13 cellular contexts compared by ENCODE assay signal in the genomic region with DNA sequence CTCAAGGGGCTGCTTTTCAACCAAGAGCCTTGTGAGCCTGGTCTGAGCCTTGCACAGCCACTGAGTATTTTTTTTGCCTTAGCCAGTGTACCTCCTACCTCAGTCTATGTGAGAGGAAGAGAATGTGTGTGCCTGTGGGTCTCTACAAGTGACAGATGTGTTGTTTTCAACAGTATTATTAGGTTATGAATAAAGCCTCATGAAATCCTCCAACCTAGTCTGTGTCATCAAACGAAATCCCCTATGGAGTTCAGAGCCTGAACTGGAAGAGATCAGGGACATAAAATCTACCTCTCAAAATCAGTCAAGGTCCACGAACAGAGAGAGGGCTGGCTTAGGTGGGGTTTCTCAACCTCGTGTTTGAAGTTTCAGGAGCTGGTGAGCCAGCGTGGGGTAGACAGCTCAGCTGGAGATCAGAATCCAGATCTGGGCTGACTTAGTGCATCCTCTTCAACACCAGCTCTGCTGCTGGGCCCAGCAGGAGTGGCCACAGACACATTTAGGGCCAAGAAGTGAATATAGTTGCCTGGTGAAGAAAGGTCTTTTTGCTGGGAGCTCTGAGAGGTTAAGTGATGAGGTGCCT. TPM values are rescaled to one million over a fixed set of nuclear protein-coding genes. Genes with fewer than 3 reads are reported as not detected.
DNase-seq lines count a peak whose midpoint lies in the region; ATAC-seq and TF ChIP-seq lines count a peak whose summit lies in the region.
"Had no signal": no experiment of that assay in that cellular context is flagged by ENCODE, and none has a peak within 500 bp of the region (broad histone marks: within the 10 kb centered on the region; RNA-seq: fewer than 3 reads in every experiment).

No MANE protein-coding gene starts in this region.

- no peak for TF ChIP-seq CTCF in coronary artery (IDR thresholded peaks at IDR 0.05)
- TF ChIP-seq CTCF in Peyer's patch (IDR thresholded peaks at IDR 0.05): no peak

- H3K4me1 ChIP-seq in aorta (ENCODE audit: control insufficient read depth in 1 of 2, insufficient read depth in 2 of 2, low read length in 2 of 2): no peaks in the 10 kb centered on the region
- peaks cover 0 to 8% (median 0%) of the 10 kb centered on the region in 4 donors for H3K4me1 ChIP-seq in Peyer's patch

- no peaks in the 10 kb centered on the region for H3K9me3 Mint-ChIP-seq in activated naive CD4-positive, alpha-beta T cell treated with anti-CD3 and anti-CD28 coated beads for 36 hours
- H3K9me3 Mint-ChIP-seq in activated naive CD8-positive, alpha-beta T cell treated with anti-CD3 and anti-CD28 coated beads for 36 hours: no peaks in the 10 kb centered on the region
- H3K9me3 Mint-ChIP-seq in stimulated activated naive CD8-positive, alpha-beta T cell treated with anti-CD3 and anti-CD28 coated beads, Interleukin-15, amount 100 ng/mL, for 72 hours: no peaks in the 10 kb centered on the region

- H3K9me3 ChIP-seq in aorta (ENCODE audit: control insufficient read depth, low read length): no peaks in the 10 kb centered on the region
- H3K9me3 ChIP-seq in Peyer's patch: no peaks in the 10 kb centered on the region
- H3K9me3 ChIP-seq: ovary had no signal

- H3K4me1 Mint-ChIP-seq in activated naive CD4-positive, alpha-beta T cell treated with anti-CD3 and anti-CD28 coated beads for 36 hours (ENCODE audit: low read depth): peaks cover 11% of the 10 kb centered on the region
- peaks cover 17% of the 10 kb centered on the region for H3K4me1 Mint-ChIP-seq in activated naive CD8-positive, alpha-beta T cell treated with anti-CD3 and anti-CD28 coated beads for 36 hours
- H3K4me1 Mint-ChIP-seq in stimulated activated naive CD8-positive, alpha-beta T cell treated with anti-CD3 and anti-CD28 coated beads, Interleukin-15, amount 100 ng/mL, for 72 hours: peaks cover 15% of the 10 kb centered on the region

- H3K27ac ChIP-seq in coronary artery (peak overlapping the region in 1 of 2 donors; percentile 76), aorta (ENCODE audit: low read depth in 1 of 2, low read length in 2 of 2) (no peak overlapping the region), Peyer's patch (peak overlapping the region in 1 of 4 donors; percentile 25)
- H3K27ac ChIP-seq: ovary had no signal

- peaks cover 0 to 5% of the 10 kb centered on the region in 2 donors for H3K36me3 ChIP-seq in aorta (ENCODE audit: control insufficient read depth in 1 of 2, insufficient read depth in 2 of 2, low read length in 1 of 2)
- peaks cover 0 to 54% (median 0%) of the 10 kb centered on the region in 3 donors for H3K36me3 ChIP-seq in Peyer's patch
- H3K36me3 ChIP-seq: ovary had no signal

- 81 to 85% methylated on average over 4 of the region's 4 CpGs for WGBS in aorta, 2 donors

- TF ChIP-seq POLR2A in Peyer's patch (IDR thresholded peaks at IDR 0.05): no peak

- no peaks in the 10 kb centered on the region for H3K27me3 Mint-ChIP-seq in activated naive CD4-positive, alpha-beta T cell treated with anti-CD3 and anti-CD28 coated beads for 36 hours (ENCODE audit: low read depth)
- no peaks in the 10 kb centered on the region for H3K27me3 Mint-ChIP-seq in activated naive CD8-positive, alpha-beta T cell treated with anti-CD3 and anti-CD28 coated beads for 36 hours
- no peaks in the 10 kb centered on the region for H3K27me3 Mint-ChIP-seq in stimulated activated naive CD8-positive, alpha-beta T cell treated with anti-CD3 and anti-CD28 coated beads, Interleukin-15, amount 100 ng/mL, for 72 hours

- CTCF ChIA-PET in activated naive CD4-positive, alpha-beta T cell treated with anti-CD3 and anti-CD28 coated beads for 36 hours (lab: Charles Lee): interaction anchor here (0.8 to 1.8 kb wide), 2 partner anchors 10 to 28 kb away, joined by 3 to 5 read pairs; no protein-coding TSS in a partner anchor

- no peak for ATAC-seq in stimulated activated naive CD8-positive, alpha-beta T cell treated with anti-CD3 and anti-CD28 coated beads, Interleukin-15, amount 100 ng/mL, for 72 hours
- ATAC-seq in aorta (ENCODE audit: low FRiP score): no peak
- ATAC-seq: K562 had no signal

- H3K4me3 ChIP-seq in coronary artery: no peak overlapping the region
- H3K4me3 ChIP-seq in aorta (ENCODE audit: low read length in 2 of 2): no peak overlapping the region
- H3K4me3 ChIP-seq in Peyer's patch: no peak overlapping the region
- H3K4me3 ChIP-seq: K562, ovary had no signal

- intact Hi-C loops in activated naive CD4-positive, alpha-beta T cell treated with anti-CD3 and anti-CD28 coated beads for 36 hours (cut with micrococcal nuclease): no loop called here
- intact Hi-C loops in aorta (cut with DNase I): no loop called here

- H3K27ac Mint-ChIP-seq in activated naive CD4-positive, alpha-beta T cell treated with anti-CD3 and anti-CD28 coated beads for 36 hours: peak overlapping the region; percentile 63
- H3K27ac Mint-ChIP-seq in activated naive CD8-positive, alpha-beta T cell treated with anti-CD3 and anti-CD28 coated beads for 36 hours: peak overlapping the region; percentile 58
- peak overlapping the region; percentile 28 to 81 for H3K27ac Mint-ChIP-seq in stimulated activated naive CD8-positive, alpha-beta T cell treated with anti-CD3 and anti-CD28 coated beads, Interleukin-15, amount 100 ng/mL, for 72 hours

- no peak overlapping the region for H3K4me3 Mint-ChIP-seq in activated naive CD4-positive, alpha-beta T cell treated with anti-CD3 and anti-CD28 coated beads for 36 hours
- no peak overlapping the region for H3K4me3 Mint-ChIP-seq in activated naive CD8-positive, alpha-beta T cell treated with anti-CD3 and anti-CD28 coated beads for 36 hours
- no peak overlapping the region for H3K4me3 Mint-ChIP-seq in stimulated activated naive CD8-positive, alpha-beta T cell treated with anti-CD3 and anti-CD28 coated beads, Interleukin-15, amount 100 ng/mL, for 72 hours

- H3K36me3 Mint-ChIP-seq in activated naive CD4-positive, alpha-beta T cell treated with anti-CD3 and anti-CD28 coated beads for 36 hours (ENCODE audit: low read depth): no peaks in the 10 kb centered on the region
- H3K36me3 Mint-ChIP-seq in activated naive CD8-positive, alpha-beta T cell treated with anti-CD3 and anti-CD28 coated beads for 36 hours: peaks cover 10% of the 10 kb centered on the region

- DNase-seq in activated naive CD4-positive, alpha-beta T cell treated with anti-CD3 and anti-CD28 coated beads for 36 hours: no peak
- no peak for DNase-seq in activated naive CD4-positive, alpha-beta T cell treated with Interleukin-2 at 50 U/mL for 16 hours
- DNase-seq in activated naive CD8-positive, alpha-beta T cell treated with anti-CD3 and anti-CD28 coated beads for 36 hours: no peak
- DNase-seq in myocyte (ENCODE audit: low read depth) (peak; percentile 55), coronary artery (ENCODE audit: low spot score) (no peak), aorta (no peak), Peyer's patch (no peak)
- no peak for DNase-seq in stimulated activated naive CD8-positive, alpha-beta T cell treated with anti-CD3 and anti-CD28 coated beads, Interleukin-15, amount 100 ng/mL, for 72 hours
- DNase-seq: activated gamma-delta T cell treated with Interleukin-2 at 50 U/mL for 16 hours, NCI-H1436 treated with DMSO at 0.1 percent for 48 hours, OCI-M1, ovary had no signal

- H3K27me3 ChIP-seq in aorta (ENCODE audit: control insufficient read depth in 1 of 2, insufficient read depth in 2 of 2, low read length in 1 of 2) (no peaks in the 10 kb centered on the region), Peyer's patch (no peaks in the 10 kb centered on the region)
- H3K27me3 ChIP-seq: ovary had no signal

RNA-seq across cellular contexts. Expression of a gene that starts 8.2 kb away (rescaled TPM):
- total RNA-seq in activated naive CD4-positive, alpha-beta T cell treated with anti-CD3 and anti-CD28 coated beads for 36 hours: 1 to 10 TPM; 3.2 to 4.8 TPM
- total RNA-seq in activated naive CD8-positive, alpha-beta T cell treated with anti-CD3 and anti-CD28 coated beads for 36 hours: 1 to 10 TPM; 4.1 to 4.4 TPM
- 5.1 and 6.6 TPM in 2 replicates for total RNA-seq in myocyte
- 3.4 TPM for polyA plus RNA-seq in myocyte (2012)
- 1 to 10 TPM; 6.8 to 7.8 TPM for total RNA-seq in aorta
- 1 to 10 TPM; 4.3 to 7.5 TPM for polyA plus RNA-seq in aorta
- 10 to 100 TPM in 3 of 4 donors, 1 to 10 TPM in 1; 5.8 to 13.9 (median 11.8) TPM for total RNA-seq in Peyer's patch

RNA-seq across cellular contexts. Expression of a gene that starts 33.2 kb away (rescaled TPM):
- total RNA-seq in activated naive CD4-positive, alpha-beta T cell treated with anti-CD3 and anti-CD28 coated beads for 36 hours: under 1 TPM; 0.52 to 0.72 TPM
- under 1 TPM; 0.92 to 0.97 TPM for total RNA-seq in activated naive CD8-positive, alpha-beta T cell treated with anti-CD3 and anti-CD28 coated beads for 36 hours
- not detected in 2 replicates for total RNA-seq in myocyte
- not detected for polyA plus RNA-seq in myocyte (2012)
- total RNA-seq in aorta: under 1 TPM in 1 of 2 donors, not detected in 1; 0.49 TPM
- 1 to 10 TPM in 1 of 2 donors, not detected in 1; 3.0 TPM for polyA plus RNA-seq in aorta
- 10 to 100 TPM in 3 of 4 donors, 1 to 10 TPM in 1; 6.6 to 43.4 (median 31.6) TPM for total RNA-seq in Peyer's patch

RNA-seq across cellular contexts. Expression of a gene that starts 53.6 kb away (rescaled TPM):
- 10 to 100 TPM; 62.9 to 76.7 TPM for total RNA-seq in activated naive CD4-positive, alpha-beta T cell treated with anti-CD3 and anti-CD28 coated beads for 36 hours
- 100 to 1,000 TPM in 1 of 2 experiments, 10 to 100 TPM in 1; 89.4 to 102 TPM for total RNA-seq in activated naive CD8-positive, alpha-beta T cell treated with anti-CD3 and anti-CD28 coated beads for 36 hours
- 94.5 and 150 TPM in 2 replicates for total RNA-seq in myocyte
- polyA plus RNA-seq in myocyte (2012): 77.8 TPM
- 10 to 100 TPM; 22.2 to 22.6 TPM for total RNA-seq in aorta
- 10 to 100 TPM; 22.4 to 28.5 TPM for polyA plus RNA-seq in aorta
- total RNA-seq in Peyer's patch: 10 to 100 TPM in 2 of 4 donors, 1 to 10 TPM in 2; 8.2 to 23.1 (median 10.0) TPM
